ENCODE assay signal across 22 cellular contexts in genomic region chr1:164759945-164760584, GRCh38.
DNase-seq lines count a peak whose midpoint lies in the region; TF ChIP-seq lines count a peak whose summit lies in the region.
"Had no signal": no experiment of that assay in that cellular context is flagged by ENCODE, and none has a peak within 500 bp of the region (broad histone marks: within the 10 kb centered on the region; RNA-seq: fewer than 3 reads in every experiment).

No MANE protein-coding gene starts in this region.

- peak overlapping the region; percentile 62 for H3K18ac ChIP-seq in trophoblast cell (ENCODE audit: low read length)

- peaks cover 9% of the 10 kb centered on the region for H3K4me1 Mint-ChIP-seq in glutamatergic neuron (ENCODE audit: low read depth, unreplicated experiment)

- peak overlapping the region; percentile 27 for H4K8ac ChIP-seq in trophoblast cell (ENCODE audit: low read depth, low read length)

- no peak overlapping the region for H2BK5ac ChIP-seq in trophoblast cell (ENCODE audit: low read depth, low read length, poor library complexity)

- no peaks in the 10 kb centered on the region for H3K9me3 Mint-ChIP-seq in glutamatergic neuron (ENCODE audit: unreplicated experiment)
- H3K9me3 Mint-ChIP-seq: activated CD8-positive, alpha-beta T cell treated with anti-CD3 and anti-CD28 coated beads for 36 hours had no signal

- H3K4me3 ChIP-seq in trophoblast cell (ENCODE audit: low read depth, low read length) = no peak overlapping the region
- H3K4me3 ChIP-seq: BLaER1 treated with 17β-estradiol and CSF1 and Interleukin-3, amounts not matched to agents 10 nM and 100 nM; SJCRH30; spleen had no signal

- no peak overlapping the region for H3K4ac ChIP-seq in trophoblast cell (ENCODE audit: low read depth, low read length)

- H3K79me1 ChIP-seq in trophoblast cell (ENCODE audit: low read length) = peaks cover 2% of the 10 kb centered on the region

- H3K4me1 ChIP-seq in trophoblast cell (ENCODE audit: control insufficient read depth in 1 of 2, insufficient read depth in 2 of 2, low read length in 2 of 2) = peaks cover 2 to 3% of the 10 kb centered on the region in 2 experiments
- H3K4me1 ChIP-seq: BLaER1 treated with 17β-estradiol and CSF1 and Interleukin-3, amounts not matched to agents 10 nM and 100 nM; SJCRH30 had no signal

- no peaks in the 10 kb centered on the region for H3K27me3 ChIP-seq in trophoblast cell (ENCODE audit: insufficient read depth, low read length)
- H3K27me3 ChIP-seq: BLaER1 treated with 17β-estradiol and CSF1 and Interleukin-3, amounts not matched to agents 10 nM and 100 nM; SJCRH30; spleen had no signal

- WGBS in trophoblast cell (ENCODE audit: extremely low coverage, insufficient coverage, insufficient read length) = no CpG with 5 or more reads among the region's 8 CpGs

- H2BK12ac ChIP-seq in trophoblast cell (ENCODE audit: low read length) = no peak overlapping the region

- peak overlapping the region; percentile 7 for H3K27ac Mint-ChIP-seq in glutamatergic neuron (ENCODE audit: unreplicated experiment)
- H3K27ac Mint-ChIP-seq: activated CD8-positive, alpha-beta T cell treated with anti-CD3 and anti-CD28 coated beads for 36 hours had no signal

- no peak overlapping the region for H3K27ac ChIP-seq in trophoblast cell (ENCODE audit: low read depth, low read length)
- H3K27ac ChIP-seq: BLaER1 treated with 17β-estradiol and CSF1 and Interleukin-3, amounts not matched to agents 10 nM and 100 nM; epithelial cell of prostate; SJCRH30 had no signal

- peak overlapping the region; percentile 21 for H3K14ac ChIP-seq in trophoblast cell (ENCODE audit: low read length)

- no peak overlapping the region for H3K23ac ChIP-seq in trophoblast cell (ENCODE audit: low read length)

- H3K9me3 ChIP-seq in trophoblast cell (ENCODE audit: insufficient read depth, low read depth, low read length) = no peaks in the 10 kb centered on the region
- H3K9me3 ChIP-seq: BLaER1 treated with 17β-estradiol and CSF1 and Interleukin-3, amounts not matched to agents 10 nM and 100 nM; SJCRH30 had no signal

- no peak overlapping the region for H2BK120ac ChIP-seq in trophoblast cell (ENCODE audit: insufficient read depth, low read length, poor library complexity)

- no peak overlapping the region for H4K12ac ChIP-seq in trophoblast cell (ENCODE audit: low read depth, low read length)

- no peak for TF ChIP-seq CTCF in glutamatergic neuron (IDR thresholded peaks at IDR 0.05; ENCODE audit: partially characterized antibody, unreplicated experiment)

- H3K9ac ChIP-seq in trophoblast cell (ENCODE audit: low read length) = no peak overlapping the region
- H3K9ac ChIP-seq: BLaER1 treated with 17β-estradiol and CSF1 and Interleukin-3, amounts not matched to agents 10 nM and 100 nM had no signal

- H3K27me3 Mint-ChIP-seq in glutamatergic neuron (ENCODE audit: unreplicated experiment) = peaks cover 4% of the 10 kb centered on the region
- H3K27me3 Mint-ChIP-seq: activated CD8-positive, alpha-beta T cell treated with anti-CD3 and anti-CD28 coated beads for 36 hours had no signal

- H3K79me2 ChIP-seq in trophoblast cell (ENCODE audit: control insufficient read depth, insufficient read depth, low read length, poor library complexity) = peaks cover 2% of the 10 kb centered on the region

- H3K36me3 ChIP-seq in trophoblast cell (ENCODE audit: control insufficient read depth in 1 of 2, insufficient read depth in 2 of 2, low read length in 2 of 2) = peaks cover 0 to 3% of the 10 kb centered on the region in 2 experiments
- H3K36me3 ChIP-seq: SJCRH30, spleen had no signal

- peak overlapping the region; percentile 32 for H4K91ac ChIP-seq in trophoblast cell (ENCODE audit: low read depth, low read length)

- no peak overlapping the region for H3K4me2 ChIP-seq in trophoblast cell (ENCODE audit: low read length)
- H3K4me2 ChIP-seq: BLaER1 treated with 17β-estradiol and CSF1 and Interleukin-3, amounts not matched to agents 10 nM and 100 nM had no signal

- no peak overlapping the region for H2AK5ac ChIP-seq in trophoblast cell (ENCODE audit: low read length)

- H2AFZ ChIP-seq in trophoblast cell (ENCODE audit: insufficient read depth, low read length, poor library complexity) = no peak overlapping the region

- DNase-seq in COLO829 (ENCODE audit: low spot score) (peak; percentile 29), NCI-H446 treated with DMSO at 0.1 percent for 48 hours (lab: John Stamatoyannopoulos, UW) (peak; percentile 24), glutamatergic neuron (no peak), trophoblast cell (no peak), SW 1271 (lab: John Stamatoyannopoulos, UW) (no peak), NCI-H146 (lab: John Stamatoyannopoulos, UW) (no peak), NCI-H526 (lab: John Stamatoyannopoulos, UW) (no peak), EL (no peak)
- DNase-seq: activated CD8-positive, alpha-beta T cell treated with anti-CD3 and anti-CD28 coated beads for 36 hours; activated T-cell treated with anti-CD3 and anti-CD28 coated beads, Interleukin-2, amount 50 U/mL, for 1 hour; amygdala; Calu3; central memory CD4-positive, alpha-beta T cell; KG1; NCI-H187; NCI-H226; PC-3; SJCRH30; spleen; substantia nigra had no signal

- no peak overlapping the region for H3K4me3 Mint-ChIP-seq in glutamatergic neuron (ENCODE audit: unreplicated experiment)
- H3K4me3 Mint-ChIP-seq: activated CD8-positive, alpha-beta T cell treated with anti-CD3 and anti-CD28 coated beads for 36 hours had no signal

- no peaks in the 10 kb centered on the region for H3K36me3 Mint-ChIP-seq in glutamatergic neuron (ENCODE audit: unreplicated experiment)

Comparison
In these comparisons a context has a peak if more than half of its experiments do, and no peak if none do; other contexts are left out.
1. DNase-seq: peak in COLO829 (single experiment) and NCI-H446 treated with DMSO at 0.1 percent for 48 hours (single experiment); none in glutamatergic neuron (single experiment), trophoblast cell (0 of 2), SW 1271 (0 of 2), NCI-H146 (single experiment), NCI-H526 (0 of 2) and EL (single experiment).